1 cellular context compared by ENCODE assay signal in the genomic region with DNA sequence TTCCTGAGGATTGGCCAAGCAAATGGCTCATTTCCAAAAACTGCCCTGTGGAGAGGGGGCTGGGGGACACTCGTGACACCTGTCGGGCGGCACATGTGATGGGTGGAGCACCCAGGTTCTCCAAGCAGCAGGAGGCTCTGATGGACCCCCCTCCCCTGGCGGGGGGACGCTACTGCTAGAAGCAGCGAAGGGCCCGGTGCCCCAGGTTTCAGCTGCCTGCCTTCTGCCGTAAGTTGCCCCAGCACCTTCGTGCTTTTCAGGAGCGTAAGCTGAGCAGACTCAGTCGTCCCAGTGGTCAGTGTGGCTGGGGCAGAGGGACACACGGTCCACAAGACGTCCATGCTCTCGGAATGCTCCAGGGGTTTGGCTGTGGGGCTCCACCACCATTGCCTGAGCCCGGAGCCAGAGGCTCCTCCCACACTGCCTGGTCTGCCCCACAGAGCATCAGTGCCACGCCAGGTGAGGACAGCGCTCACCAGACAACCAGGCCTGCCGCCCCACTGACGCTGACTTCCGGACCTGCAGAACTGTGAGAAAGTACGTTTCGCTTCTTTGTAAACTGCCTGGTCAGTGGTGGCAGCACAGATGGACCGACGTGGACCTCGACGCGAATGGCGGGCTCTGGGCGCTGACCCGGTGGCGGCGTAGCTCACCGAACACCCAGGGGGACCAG.
TF ChIP-seq lines count a peak whose summit lies in the region.

No MANE protein-coding gene starts in this region.

TF ChIP-seq in HepG2, 621 proteins besides CTCF, POLR2A, EP300 and RAD21:
- 0 out of 2 replicates have a peak, but pooled peaks have one; percentile 50 for TF ChIP-seq DZIP1 (CRISPR knock-in tag; IDR thresholded peaks at IDR 0.05)
- peak; percentile 61; the same call in 1 of the 2 replicates for TF ChIP-seq ZNF768 (CRISPR knock-in tag; IDR thresholded peaks at IDR 0.05)
- no peak for TF ChIP-seq RCOR2 (CRISPR knock-in tag; IDR thresholded peaks at IDR 0.05)
- 0 out of 2 replicates have a peak, but pooled peaks have one; percentile 42 for TF ChIP-seq MXD1 (CRISPR knock-in tag; IDR thresholded peaks at IDR 0.05)
- TF ChIP-seq, protein P1, sequence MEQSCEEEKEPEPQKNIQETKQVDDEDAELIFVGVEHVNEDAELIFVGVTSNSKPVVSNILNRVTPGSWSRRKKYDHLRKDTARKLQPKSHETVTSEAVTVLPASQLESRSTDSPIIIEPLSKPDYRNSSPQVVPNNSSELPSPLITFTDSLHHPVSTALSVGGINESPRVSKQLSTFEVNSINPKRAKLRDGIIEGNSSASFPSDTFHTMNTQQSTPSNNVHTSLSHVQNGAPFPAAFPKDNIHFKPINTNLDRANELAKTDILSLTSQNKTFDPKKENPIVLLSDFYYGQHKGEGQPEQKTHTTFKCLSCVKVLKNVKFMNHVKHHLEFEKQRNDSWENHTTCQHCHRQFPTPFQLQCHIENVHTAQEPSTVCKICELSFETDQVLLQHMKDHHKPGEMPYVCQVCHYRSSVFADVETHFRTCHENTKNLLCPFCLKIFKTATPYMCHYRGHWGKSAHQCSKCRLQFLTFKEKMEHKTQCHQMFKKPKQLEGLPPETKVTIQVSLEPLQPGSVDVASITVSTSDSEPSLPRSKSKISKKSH (CRISPR knock-in tag; IDR thresholded peaks at IDR 0.05; ENCODE audit: borderline replicate concordance): no peak
- TF ChIP-seq DR1 (CRISPR knock-in tag; IDR thresholded peaks at IDR 0.05): 0 out of 2 replicates have a peak, but pooled peaks have one; percentile 46
- TF ChIP-seq, protein P2, sequence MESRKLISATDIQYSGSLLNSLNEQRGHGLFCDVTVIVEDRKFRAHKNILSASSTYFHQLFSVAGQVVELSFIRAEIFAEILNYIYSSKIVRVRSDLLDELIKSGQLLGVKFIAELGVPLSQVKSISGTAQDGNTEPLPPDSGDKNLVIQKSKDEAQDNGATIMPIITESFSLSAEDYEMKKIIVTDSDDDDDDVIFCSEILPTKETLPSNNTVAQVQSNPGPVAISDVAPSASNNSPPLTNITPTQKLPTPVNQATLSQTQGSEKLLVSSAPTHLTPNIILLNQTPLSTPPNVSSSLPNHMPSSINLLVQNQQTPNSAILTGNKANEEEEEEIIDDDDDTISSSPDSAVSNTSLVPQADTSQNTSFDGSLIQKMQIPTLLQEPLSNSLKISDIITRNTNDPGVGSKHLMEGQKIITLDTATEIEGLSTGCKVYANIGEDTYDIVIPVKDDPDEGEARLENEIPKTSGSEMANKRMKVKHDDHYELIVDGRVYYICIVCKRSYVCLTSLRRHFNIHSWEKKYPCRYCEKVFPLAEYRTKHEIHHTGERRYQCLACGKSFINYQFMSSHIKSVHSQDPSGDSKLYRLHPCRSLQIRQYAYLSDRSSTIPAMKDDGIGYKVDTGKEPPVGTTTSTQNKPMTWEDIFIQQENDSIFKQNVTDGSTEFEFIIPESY (CRISPR knock-in tag; IDR thresholded peaks at IDR 0.05): 0 out of 2 replicates have a peak, but pooled peaks have one; percentile 21
- TF ChIP-seq, protein P3, sequence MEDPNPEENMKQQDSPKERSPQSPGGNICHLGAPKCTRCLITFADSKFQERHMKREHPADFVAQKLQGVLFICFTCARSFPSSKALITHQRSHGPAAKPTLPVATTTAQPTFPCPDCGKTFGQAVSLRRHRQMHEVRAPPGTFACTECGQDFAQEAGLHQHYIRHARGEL (CRISPR knock-in tag; IDR thresholded peaks at IDR 0.05): no peak
- no peak for TF ChIP-seq SYNCRIP (IDR thresholded peaks at IDR 0.05; ENCODE audit: insufficient read depth, low read depth, low read length)
- 0 out of 2 replicates have a peak, but pooled peaks have one; percentile 41 for TF ChIP-seq ZNF333 (CRISPR knock-in tag; IDR thresholded peaks at IDR 0.05; ENCODE audit: borderline replicate concordance)
- TF ChIP-seq ZSCAN25 (CRISPR knock-in tag; IDR thresholded peaks at IDR 0.05): no peak
- TF ChIP-seq ZNF839 (CRISPR knock-in tag; IDR thresholded peaks at IDR 0.05; ENCODE audit: borderline replicate concordance): no peak
- TF ChIP-seq THRA (CRISPR knock-in tag; IDR thresholded peaks at IDR 0.05; ENCODE audit: borderline replicate concordance): no peak
- TF ChIP-seq IRX3 (CRISPR knock-in tag; IDR thresholded peaks at IDR 0.05; ENCODE audit: borderline replicate concordance, low read depth): no peak
- peak; percentile 51; the same call in 1 of the 2 replicates for TF ChIP-seq ZNF253 (CRISPR knock-in tag; IDR thresholded peaks at IDR 0.05; ENCODE audit: borderline replicate concordance)
- TF ChIP-seq NFIB (CRISPR knock-in tag; IDR thresholded peaks at IDR 0.05; ENCODE audit: borderline replicate concordance): 0 out of 2 replicates have a peak, but pooled peaks have one; percentile 58
- 0 out of 2 replicates have a peak, but pooled peaks have one; percentile 62 for TF ChIP-seq ZNF776 (CRISPR knock-in tag; IDR thresholded peaks at IDR 0.05)
- TF ChIP-seq RXRA (CRISPR knock-in tag; IDR thresholded peaks at IDR 0.05): peak; percentile 49; the same call in 1 of the 2 replicates
- TF ChIP-seq ZBTB1 (CRISPR knock-in tag; IDR thresholded peaks at IDR 0.05; ENCODE audit: borderline replicate concordance): 0 out of 2 replicates have a peak, but pooled peaks have one; percentile 27
- TF ChIP-seq NR2F1 (CRISPR knock-in tag; IDR thresholded peaks at IDR 0.05): no peak
- TF ChIP-seq AGO2 (optimal IDR thresholded peaks at IDR 0.05; ENCODE audit: low read depth, low read length): peak; percentile 89
- TF ChIP-seq, protein P4, sequence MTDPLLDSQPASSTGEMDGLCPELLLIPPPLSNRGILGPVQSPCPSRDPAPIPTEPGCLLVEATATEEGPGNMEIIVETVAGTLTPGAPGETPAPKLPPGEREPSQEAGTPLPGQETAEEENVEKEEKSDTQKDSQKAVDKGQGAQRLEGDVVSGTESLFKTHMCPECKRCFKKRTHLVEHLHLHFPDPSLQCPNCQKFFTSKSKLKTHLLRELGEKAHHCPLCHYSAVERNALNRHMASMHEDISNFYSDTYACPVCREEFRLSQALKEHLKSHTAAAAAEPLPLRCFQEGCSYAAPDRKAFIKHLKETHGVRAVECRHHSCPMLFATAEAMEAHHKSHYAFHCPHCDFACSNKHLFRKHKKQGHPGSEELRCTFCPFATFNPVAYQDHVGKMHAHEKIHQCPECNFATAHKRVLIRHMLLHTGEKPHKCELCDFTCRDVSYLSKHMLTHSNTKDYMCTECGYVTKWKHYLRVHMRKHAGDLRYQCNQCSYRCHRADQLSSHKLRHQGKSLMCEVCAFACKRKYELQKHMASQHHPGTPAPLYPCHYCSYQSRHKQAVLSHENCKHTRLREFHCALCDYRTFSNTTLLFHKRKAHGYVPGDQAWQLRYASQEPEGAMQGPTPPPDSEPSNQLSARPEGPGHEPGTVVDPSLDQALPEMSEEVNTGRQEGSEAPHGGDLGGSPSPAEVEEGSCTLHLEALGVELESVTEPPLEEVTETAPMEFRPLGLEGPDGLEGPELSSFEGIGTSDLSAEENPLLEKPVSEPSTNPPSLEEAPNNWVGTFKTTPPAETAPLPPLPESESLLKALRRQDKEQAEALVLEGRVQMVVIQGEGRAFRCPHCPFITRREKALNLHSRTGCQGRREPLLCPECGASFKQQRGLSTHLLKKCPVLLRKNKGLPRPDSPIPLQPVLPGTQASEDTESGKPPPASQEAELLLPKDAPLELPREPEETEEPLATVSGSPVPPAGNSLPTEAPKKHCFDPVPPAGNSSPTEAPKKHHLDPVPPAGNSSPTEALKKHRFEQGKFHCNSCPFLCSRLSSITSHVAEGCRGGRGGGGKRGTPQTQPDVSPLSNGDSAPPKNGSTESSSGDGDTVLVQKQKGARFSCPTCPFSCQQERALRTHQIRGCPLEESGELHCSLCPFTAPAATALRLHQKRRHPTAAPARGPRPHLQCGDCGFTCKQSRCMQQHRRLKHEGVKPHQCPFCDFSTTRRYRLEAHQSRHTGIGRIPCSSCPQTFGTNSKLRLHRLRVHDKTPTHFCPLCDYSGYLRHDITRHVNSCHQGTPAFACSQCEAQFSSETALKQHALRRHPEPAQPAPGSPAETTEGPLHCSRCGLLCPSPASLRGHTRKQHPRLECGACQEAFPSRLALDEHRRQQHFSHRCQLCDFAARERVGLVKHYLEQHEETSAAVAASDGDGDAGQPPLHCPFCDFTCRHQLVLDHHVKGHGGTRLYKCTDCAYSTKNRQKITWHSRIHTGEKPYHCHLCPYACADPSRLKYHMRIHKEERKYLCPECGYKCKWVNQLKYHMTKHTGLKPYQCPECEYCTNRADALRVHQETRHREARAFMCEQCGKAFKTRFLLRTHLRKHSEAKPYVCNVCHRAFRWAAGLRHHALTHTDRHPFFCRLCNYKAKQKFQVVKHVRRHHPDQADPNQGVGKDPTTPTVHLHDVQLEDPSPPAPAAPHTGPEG (CRISPR knock-in tag; IDR thresholded peaks at IDR 0.05): no peak
- TF ChIP-seq ZNF225 (CRISPR knock-in tag; IDR thresholded peaks at IDR 0.05): 0 out of 2 replicates have a peak, but pooled peaks have one; percentile 31
- TF ChIP-seq, protein P5, sequence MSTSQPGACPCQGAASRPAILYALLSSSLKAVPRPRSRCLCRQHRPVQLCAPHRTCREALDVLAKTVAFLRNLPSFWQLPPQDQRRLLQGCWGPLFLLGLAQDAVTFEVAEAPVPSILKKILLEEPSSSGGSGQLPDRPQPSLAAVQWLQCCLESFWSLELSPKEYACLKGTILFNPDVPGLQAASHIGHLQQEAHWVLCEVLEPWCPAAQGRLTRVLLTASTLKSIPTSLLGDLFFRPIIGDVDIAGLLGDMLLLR (CRISPR knock-in tag; IDR thresholded peaks at IDR 0.05): no peak
- peak; percentile 21 for TF ChIP-seq MED8 (CRISPR knock-in tag; IDR thresholded peaks at IDR 0.05; ENCODE audit: insufficient replicate concordance)
- no peak for TF ChIP-seq ZNF616 (CRISPR knock-in tag; IDR thresholded peaks at IDR 0.05; ENCODE audit: low read depth)
- TF ChIP-seq HNRNPLL (IDR thresholded peaks at IDR 0.05; ENCODE audit: low read depth, low read length, poor library complexity, severe bottlenecking): peak; percentile 18
- TF ChIP-seq ZBTB38 (CRISPR knock-in tag; IDR thresholded peaks at IDR 0.05): 0 out of 2 replicates have a peak, but pooled peaks have one; percentile 26
- no peak for TF ChIP-seq MAZ (IDR thresholded peaks at IDR 0.05; ENCODE audit: borderline replicate concordance, low read depth, low read length)
- no peak for TF ChIP-seq MAZ (CRISPR knock-in tag; IDR thresholded peaks at IDR 0.05; ENCODE audit: low read depth)
- TF ChIP-seq ZNF501 (CRISPR knock-in tag; IDR thresholded peaks at IDR 0.05): no peak
- TF ChIP-seq ZNF775 (CRISPR knock-in tag; IDR thresholded peaks at IDR 0.05; ENCODE audit: borderline replicate concordance): no peak
